ENCODE assay signal across 1 cellular context in genomic region chr13:49496837-49497236, GRCh38.
TF ChIP-seq lines count a peak whose summit lies in the region.

No MANE protein-coding gene starts in this region.

TF ChIP-seq in K562, 482 proteins besides CTCF, POLR2A, EP300 and RAD21:
- TF ChIP-seq PRDM10 (IDR thresholded peaks at IDR 0.05; ENCODE audit: partially characterized antibody) = peak; percentile 93
